ENCODE assay signal across 23 cellular contexts in the genomic region with DNA sequence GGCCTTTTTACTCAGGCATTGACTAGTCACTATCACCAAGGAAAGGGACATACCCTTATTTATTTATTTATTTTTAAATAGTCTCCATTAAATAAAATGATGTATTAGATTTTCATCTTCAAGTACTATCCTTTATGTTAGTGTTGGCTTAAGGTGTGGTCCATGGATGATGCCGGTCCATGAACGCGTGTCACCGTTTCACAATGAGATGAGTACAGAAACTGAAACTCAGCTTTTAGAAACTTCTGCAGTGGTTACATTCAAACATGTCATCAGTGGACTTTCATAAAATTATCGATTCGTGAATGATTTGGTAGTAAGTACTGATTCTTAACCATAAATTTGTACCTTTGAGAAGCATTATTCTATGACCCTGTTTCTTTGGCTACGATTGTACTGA.
DNase-seq lines count a peak whose midpoint lies in the region; ATAC-seq and TF ChIP-seq lines count a peak whose summit lies in the region.
"Had no signal": no experiment of that assay in that cellular context is flagged by ENCODE, and none has a peak within 500 bp of the region (broad histone marks: within the 10 kb centered on the region; RNA-seq: fewer than 3 reads in every experiment).

No MANE protein-coding gene starts in this region.

- H3K9me3 Mint-ChIP-seq in activated CD4-positive, alpha-beta memory T cell treated with anti-CD3 and anti-CD28 coated beads for 36 hours: no peaks in the 10 kb centered on the region
- no peaks in the 10 kb centered on the region for H3K9me3 Mint-ChIP-seq in activated CD4-positive, alpha-beta memory T cell treated with anti-CD3 and anti-CD28 coated beads, Interleukin-2, amount 10 ng/mL, durations not matched to agents 7 days and 5 days
- H3K9me3 Mint-ChIP-seq in memory B cell (no peaks in the 10 kb centered on the region), glutamatergic neuron (ENCODE audit: unreplicated experiment) (peaks cover 2% of the 10 kb centered on the region)
- H3K9me3 Mint-ChIP-seq: activated naive CD4-positive, alpha-beta T cell treated with anti-CD3 and anti-CD28 coated beads, Interleukin-2, amount 50 U/mL, for 24 hours; natural killer cell treated with Interleukin-12 subunit alpha and Interleukin-12 subunit beta and Interleukin-15 and Interleukin-18, amount 100 ng/mL, for 72 hours had no signal

- no peak for TF ChIP-seq CTCF in glutamatergic neuron (IDR thresholded peaks at IDR 0.05; ENCODE audit: partially characterized antibody, unreplicated experiment)

- H3K27ac Mint-ChIP-seq in activated CD4-positive, alpha-beta memory T cell treated with anti-CD3 and anti-CD28 coated beads for 36 hours: no peak overlapping the region
- no peak overlapping the region for H3K27ac Mint-ChIP-seq in activated CD4-positive, alpha-beta memory T cell treated with anti-CD3 and anti-CD28 coated beads, Interleukin-2, amount 10 ng/mL, durations not matched to agents 7 days and 5 days
- H3K27ac Mint-ChIP-seq in memory B cell (no peak overlapping the region), glutamatergic neuron (ENCODE audit: unreplicated experiment) (no peak overlapping the region)
- H3K27ac Mint-ChIP-seq: activated naive CD4-positive, alpha-beta T cell treated with anti-CD3 and anti-CD28 coated beads, Interleukin-2, amount 50 U/mL, for 24 hours; B cell; mesothelial cell of epicardium; natural killer cell treated with Interleukin-12 subunit alpha and Interleukin-12 subunit beta and Interleukin-15 and Interleukin-18, amount 100 ng/mL, for 72 hours; T-helper 17 cell had no signal

- H3K27me3 Mint-ChIP-seq in activated CD4-positive, alpha-beta memory T cell treated with anti-CD3 and anti-CD28 coated beads for 36 hours: peaks cover 3% of the 10 kb centered on the region
- peaks cover 6% of the 10 kb centered on the region for H3K27me3 Mint-ChIP-seq in activated CD4-positive, alpha-beta memory T cell treated with anti-CD3 and anti-CD28 coated beads, Interleukin-2, amount 10 ng/mL, durations not matched to agents 7 days and 5 days
- H3K27me3 Mint-ChIP-seq in memory B cell (peaks cover 8% of the 10 kb centered on the region), glutamatergic neuron (ENCODE audit: unreplicated experiment) (no peaks in the 10 kb centered on the region)
- H3K27me3 Mint-ChIP-seq: activated naive CD4-positive, alpha-beta T cell treated with anti-CD3 and anti-CD28 coated beads, Interleukin-2, amount 50 U/mL, for 24 hours had no signal

- ATAC-seq in GM21515 (IDR thresholded peaks at IDR 0.05; ENCODE audit: unreplicated experiment): peak; percentile 78
- peak; percentile 61 for ATAC-seq in HG03342 (IDR thresholded peaks at IDR 0.05; ENCODE audit: unreplicated experiment)
- peak; percentile 35 for ATAC-seq in memory B cell (ENCODE audit: low read depth)
- ATAC-seq: HepG2; left colon; natural killer cell treated with Interleukin-12 subunit alpha and Interleukin-12 subunit beta and Interleukin-15 and Interleukin-18, amount 100 ng/mL, for 72 hours; PC-3; T-helper 17 cell; upper lobe of right lung had no signal

- H3K4me1 Mint-ChIP-seq in activated CD4-positive, alpha-beta memory T cell treated with anti-CD3 and anti-CD28 coated beads for 36 hours (ENCODE audit: low read depth): no peaks in the 10 kb centered on the region
- H3K4me1 Mint-ChIP-seq in activated CD4-positive, alpha-beta memory T cell treated with anti-CD3 and anti-CD28 coated beads, Interleukin-2, amount 10 ng/mL, durations not matched to agents 7 days and 5 days: no peaks in the 10 kb centered on the region
- H3K4me1 Mint-ChIP-seq in memory B cell: no peaks in the 10 kb centered on the region
- peaks cover 5% of the 10 kb centered on the region for H3K4me1 Mint-ChIP-seq in glutamatergic neuron (ENCODE audit: low read depth, unreplicated experiment)
- H3K4me1 Mint-ChIP-seq: activated naive CD4-positive, alpha-beta T cell treated with anti-CD3 and anti-CD28 coated beads, Interleukin-2, amount 50 U/mL, for 24 hours; B cell; mesothelial cell of epicardium; T-helper 17 cell had no signal

- H3K4me3 Mint-ChIP-seq in activated CD4-positive, alpha-beta memory T cell treated with anti-CD3 and anti-CD28 coated beads for 36 hours: no peak overlapping the region
- H3K4me3 Mint-ChIP-seq in activated CD4-positive, alpha-beta memory T cell treated with anti-CD3 and anti-CD28 coated beads, Interleukin-2, amount 10 ng/mL, durations not matched to agents 7 days and 5 days: no peak overlapping the region
- H3K4me3 Mint-ChIP-seq in memory B cell: no peak overlapping the region
- H3K4me3 Mint-ChIP-seq in glutamatergic neuron (ENCODE audit: unreplicated experiment): no peak overlapping the region
- H3K4me3 Mint-ChIP-seq: activated naive CD4-positive, alpha-beta T cell treated with anti-CD3 and anti-CD28 coated beads, Interleukin-2, amount 50 U/mL, for 24 hours; B cell; mesothelial cell of epicardium; natural killer cell treated with Interleukin-12 subunit alpha and Interleukin-12 subunit beta and Interleukin-15 and Interleukin-18, amount 100 ng/mL, for 72 hours; T-helper 17 cell had no signal

- peak; percentile 12 for DNase-seq in activated CD4-positive, alpha-beta memory T cell treated with anti-CD3 and anti-CD28 coated beads for 36 hours
- DNase-seq in activated CD4-positive, alpha-beta memory T cell treated with anti-CD3 and anti-CD28 coated beads, Interleukin-2, amount 10 ng/mL, durations not matched to agents 7 days and 5 days: no peak
- DNase-seq in memory B cell (ENCODE audit: low spot score in 2 of 2): no peak
- DNase-seq in dermis blood vessel endothelial cell: no peak
- no peak for DNase-seq in NCI-H2029 (lab: John Stamatoyannopoulos, UW)
- DNase-seq in glutamatergic neuron: no peak
- DNase-seq: activated T-cell treated with anti-CD3 and anti-CD28 coated beads, Interleukin-2, amount 50 U/mL, for 48 hours; Caco-2; effector memory CD4-positive, alpha-beta T cell; left colon; NCI-H1436 treated with DMSO at 0.1 percent for 48 hours; NCI-H2171; PC-3; stimulated activated CD4-positive, alpha-beta T cell treated with anti-CD3 and anti-CD28 coated beads, Interleukin-4, amount 100 ng/mL, for 1 hour; T-helper 17 cell; upper lobe of right lung had no signal

- intact Hi-C loops in activated CD4-positive, alpha-beta memory T cell treated with anti-CD3 and anti-CD28 coated beads for 36 hours (cut with micrococcal nuclease): no loop called here

- H3K36me3 Mint-ChIP-seq in activated CD4-positive, alpha-beta memory T cell treated with anti-CD3 and anti-CD28 coated beads for 36 hours: no peaks in the 10 kb centered on the region
- no peaks in the 10 kb centered on the region for H3K36me3 Mint-ChIP-seq in activated CD4-positive, alpha-beta memory T cell treated with anti-CD3 and anti-CD28 coated beads, Interleukin-2, amount 10 ng/mL, durations not matched to agents 7 days and 5 days (ENCODE audit: low read depth)
- no peaks in the 10 kb centered on the region for H3K36me3 Mint-ChIP-seq in memory B cell
- no peaks in the 10 kb centered on the region for H3K36me3 Mint-ChIP-seq in glutamatergic neuron (ENCODE audit: unreplicated experiment)
- H3K36me3 Mint-ChIP-seq: activated naive CD4-positive, alpha-beta T cell treated with anti-CD3 and anti-CD28 coated beads, Interleukin-2, amount 50 U/mL, for 24 hours; natural killer cell treated with Interleukin-12 subunit alpha and Interleukin-12 subunit beta and Interleukin-15 and Interleukin-18, amount 100 ng/mL, for 72 hours had no signal

- CTCF ChIA-PET in activated CD4-positive, alpha-beta memory T cell treated with anti-CD3 and anti-CD28 coated beads for 36 hours (lab: Charles Lee): no interaction called here
- CTCF ChIA-PET in activated CD4-positive, alpha-beta memory T cell treated with anti-CD3 and anti-CD28 coated beads, Interleukin-2, amount 10 ng/mL, durations not matched to agents 7 days and 5 days (lab: Charles Lee): no interaction called here

- POLR2A ChIA-PET in activated CD4-positive, alpha-beta memory T cell treated with anti-CD3 and anti-CD28 coated beads for 36 hours (lab: Charles Lee): no interaction called here
- POLR2A ChIA-PET in activated CD4-positive, alpha-beta memory T cell treated with anti-CD3 and anti-CD28 coated beads, Interleukin-2, amount 10 ng/mL, durations not matched to agents 7 days and 5 days (lab: Charles Lee): no interaction called here
